8 cellular contexts compared by ENCODE assay signal in the genomic region with DNA sequence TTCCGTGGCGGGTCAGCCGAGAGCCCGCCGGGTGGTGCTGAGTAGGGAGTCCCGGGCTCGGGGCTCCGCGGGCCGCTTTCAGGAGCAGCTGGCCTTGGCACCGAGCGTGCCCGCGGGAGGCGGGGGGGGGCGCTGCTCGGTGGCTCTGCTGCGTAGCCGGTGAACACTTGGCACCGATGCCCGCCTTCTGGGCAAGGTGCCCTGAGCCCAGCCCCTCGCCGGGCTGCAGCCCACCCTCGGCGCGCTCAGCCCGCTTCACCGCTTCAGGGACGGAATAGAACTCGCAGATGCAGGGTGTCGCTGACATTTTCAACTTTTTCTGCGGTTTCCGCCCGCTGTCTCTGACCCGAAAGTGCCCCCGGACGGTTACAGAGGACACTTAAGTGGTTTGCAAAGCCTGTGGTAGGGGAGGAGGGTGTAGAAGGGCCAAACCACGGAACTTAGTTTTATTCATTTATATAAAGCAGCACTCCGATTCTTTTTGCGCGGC. TPM values are rescaled to one million over a fixed set of nuclear protein-coding genes. Genes with fewer than 3 reads are reported as not detected.
DNase-seq lines count a peak whose midpoint lies in the region; ATAC-seq and TF ChIP-seq lines count a peak whose summit lies in the region.

No MANE protein-coding gene starts in this region.

- H3K27ac ChIP-seq in GM23338 (ENCODE audit: low read depth) (no peak overlapping the region), osteoblast (ENCODE audit: low read depth, low read length) (no peak overlapping the region)

- DNase-seq in GM13976 (ENCODE audit: low spot score): peak; percentile 69
- peak; percentile 53 for DNase-seq in GM23338 (ENCODE audit: low spot score)
- peak; percentile 48 for DNase-seq in M059J (ENCODE audit: low read depth)
- DNase-seq in activated T-cell treated with anti-CD3 and anti-CD28 coated beads, Interleukin-2, amount 50 U/mL, for 72 hours: peak; percentile 72 to 73
- DNase-seq in globus pallidus (ENCODE audit: low spot score): peak; percentile 47
- peak; percentile 69 for DNase-seq in osteoblast (ENCODE audit: insufficient read length, low spot score, missing footprints)
- no peak for DNase-seq in pons (ENCODE audit: low spot score)
- no peak for DNase-seq in ureter (ENCODE audit: low spot score)

- H4K20me1 ChIP-seq in GM23338 (replicated peaks; ENCODE audit: insufficient read depth) (no peaks in the 10 kb centered on the region), osteoblast (ENCODE audit: insufficient read depth, low read length) (no peaks in the 10 kb centered on the region)

- H3K27me3 Mint-ChIP-seq in GM23338 (ENCODE audit: insufficient read depth, low read depth, poor library complexity): peaks cover 23% of the 10 kb centered on the region
- H3K27me3 Mint-ChIP-seq in activated T-cell treated with anti-CD3 and anti-CD28 coated beads, Interleukin-2, amount 50 U/mL, for 72 hours (ENCODE audit: low read depth): peaks cover 41% of the 10 kb centered on the region

- H2AFZ ChIP-seq in GM23338 (peak overlapping the region; percentile 64), osteoblast (ENCODE audit: low read length) (peak overlapping the region; percentile 78)

- in situ Hi-C loops in GM13976 (cut with MboI; ENCODE audit: low sequenced_read_pairs, unreplicated experiment): no loop called here

- H3K27ac Mint-ChIP-seq in GM23338: no peak overlapping the region
- H3K27ac Mint-ChIP-seq in activated T-cell treated with anti-CD3 and anti-CD28 coated beads, Interleukin-2, amount 50 U/mL, for 72 hours: no peak overlapping the region

- H3K4me2 ChIP-seq in GM23338 (peak overlapping the region; percentile 84), osteoblast (ENCODE audit: insufficient read depth, low read length) (peak overlapping the region; percentile 73)

- peak overlapping the region; percentile 59 for H3K4me3 ChIP-seq in GM23338
- H3K4me3 ChIP-seq in osteoblast (ENCODE audit: insufficient read depth, low read length): peak overlapping the region; percentile 67

- peak overlapping the region; percentile 77 for H3K4me3 Mint-ChIP-seq in GM23338
- H3K4me3 Mint-ChIP-seq in activated T-cell treated with anti-CD3 and anti-CD28 coated beads, Interleukin-2, amount 50 U/mL, for 72 hours: peak overlapping the region; percentile 86 to 90

- no peaks in the 10 kb centered on the region for H3K36me3 ChIP-seq in GM23338 (ENCODE audit: insufficient read depth)
- no peaks in the 10 kb centered on the region for H3K36me3 ChIP-seq in osteoblast (ENCODE audit: insufficient read depth, low read length)

- H3K4me1 ChIP-seq in GM23338 (ENCODE audit: insufficient read depth): 0 out of 2 replicates have a peak, but pooled peaks cover 2% of the 10 kb centered on the region
- H3K4me1 ChIP-seq in osteoblast (ENCODE audit: insufficient read depth, low read length): peaks cover 10% of the 10 kb centered on the region

- H3K79me2 ChIP-seq in GM23338 (replicated peaks; ENCODE audit: insufficient read depth): no peaks in the 10 kb centered on the region
- H3K79me2 ChIP-seq in osteoblast (ENCODE audit: insufficient read depth, low read length): no peaks in the 10 kb centered on the region

- peaks cover 5% of the 10 kb centered on the region for H3K9me2 ChIP-seq in GM23338 (ENCODE audit: insufficient read depth)

- no peaks in the 10 kb centered on the region for H3K9me3 Mint-ChIP-seq in GM23338
- no peaks in the 10 kb centered on the region for H3K9me3 Mint-ChIP-seq in activated T-cell treated with anti-CD3 and anti-CD28 coated beads, Interleukin-2, amount 50 U/mL, for 72 hours

- no peaks in the 10 kb centered on the region for H3F3A ChIP-seq in GM23338 (replicated peaks; ENCODE audit: low read depth)

- H3K27me3 ChIP-seq in GM23338 (ENCODE audit: insufficient read depth) (peaks cover 59% of the 10 kb centered on the region), osteoblast (ENCODE audit: insufficient read depth, low read length) (peaks cover 72% of the 10 kb centered on the region)

- H3K4me1 Mint-ChIP-seq in GM23338: peaks cover 12% of the 10 kb centered on the region
- peaks cover 68% of the 10 kb centered on the region for H3K4me1 Mint-ChIP-seq in activated T-cell treated with anti-CD3 and anti-CD28 coated beads, Interleukin-2, amount 50 U/mL, for 72 hours (ENCODE audit: low read depth)

- TF ChIP-seq CTCF in GM13976 (IDR thresholded peaks at IDR 0.05; ENCODE audit: borderline replicate concordance, control extremely low read depth, extremely low read depth, insufficient read depth, missing control alignments) (no peak), GM23338 (conservative IDR thresholded peaks at IDR 0.05; ENCODE audit: low read depth in 2 of 2) (no peak), osteoblast (IDR thresholded peaks at IDR 0.05; ENCODE audit: extremely low read depth, low read depth, low read length) (no peak)

- no peaks in the 10 kb centered on the region for H3K9me3 ChIP-seq in osteoblast (ENCODE audit: low read depth, low read length)

- no peaks in the 10 kb centered on the region for H3K36me3 Mint-ChIP-seq in GM23338 (ENCODE audit: low read depth)
- H3K36me3 Mint-ChIP-seq in activated T-cell treated with anti-CD3 and anti-CD28 coated beads, Interleukin-2, amount 50 U/mL, for 72 hours (ENCODE audit: insufficient read depth in 2 of 2): peaks cover 21% of the 10 kb centered on the region in 2 donors

- peak; percentile 66 for ATAC-seq in GM23338
- ATAC-seq in activated T-cell treated with anti-CD3 and anti-CD28 coated beads, Interleukin-2, amount 50 U/mL, for 72 hours (replicated peaks in 1 of 2): peak; percentile 47 to 52

TF ChIP-seq in GM23338, 12 proteins besides CTCF, POLR2A, EP300 and RAD21:
- TF ChIP-seq, protein P1, sequence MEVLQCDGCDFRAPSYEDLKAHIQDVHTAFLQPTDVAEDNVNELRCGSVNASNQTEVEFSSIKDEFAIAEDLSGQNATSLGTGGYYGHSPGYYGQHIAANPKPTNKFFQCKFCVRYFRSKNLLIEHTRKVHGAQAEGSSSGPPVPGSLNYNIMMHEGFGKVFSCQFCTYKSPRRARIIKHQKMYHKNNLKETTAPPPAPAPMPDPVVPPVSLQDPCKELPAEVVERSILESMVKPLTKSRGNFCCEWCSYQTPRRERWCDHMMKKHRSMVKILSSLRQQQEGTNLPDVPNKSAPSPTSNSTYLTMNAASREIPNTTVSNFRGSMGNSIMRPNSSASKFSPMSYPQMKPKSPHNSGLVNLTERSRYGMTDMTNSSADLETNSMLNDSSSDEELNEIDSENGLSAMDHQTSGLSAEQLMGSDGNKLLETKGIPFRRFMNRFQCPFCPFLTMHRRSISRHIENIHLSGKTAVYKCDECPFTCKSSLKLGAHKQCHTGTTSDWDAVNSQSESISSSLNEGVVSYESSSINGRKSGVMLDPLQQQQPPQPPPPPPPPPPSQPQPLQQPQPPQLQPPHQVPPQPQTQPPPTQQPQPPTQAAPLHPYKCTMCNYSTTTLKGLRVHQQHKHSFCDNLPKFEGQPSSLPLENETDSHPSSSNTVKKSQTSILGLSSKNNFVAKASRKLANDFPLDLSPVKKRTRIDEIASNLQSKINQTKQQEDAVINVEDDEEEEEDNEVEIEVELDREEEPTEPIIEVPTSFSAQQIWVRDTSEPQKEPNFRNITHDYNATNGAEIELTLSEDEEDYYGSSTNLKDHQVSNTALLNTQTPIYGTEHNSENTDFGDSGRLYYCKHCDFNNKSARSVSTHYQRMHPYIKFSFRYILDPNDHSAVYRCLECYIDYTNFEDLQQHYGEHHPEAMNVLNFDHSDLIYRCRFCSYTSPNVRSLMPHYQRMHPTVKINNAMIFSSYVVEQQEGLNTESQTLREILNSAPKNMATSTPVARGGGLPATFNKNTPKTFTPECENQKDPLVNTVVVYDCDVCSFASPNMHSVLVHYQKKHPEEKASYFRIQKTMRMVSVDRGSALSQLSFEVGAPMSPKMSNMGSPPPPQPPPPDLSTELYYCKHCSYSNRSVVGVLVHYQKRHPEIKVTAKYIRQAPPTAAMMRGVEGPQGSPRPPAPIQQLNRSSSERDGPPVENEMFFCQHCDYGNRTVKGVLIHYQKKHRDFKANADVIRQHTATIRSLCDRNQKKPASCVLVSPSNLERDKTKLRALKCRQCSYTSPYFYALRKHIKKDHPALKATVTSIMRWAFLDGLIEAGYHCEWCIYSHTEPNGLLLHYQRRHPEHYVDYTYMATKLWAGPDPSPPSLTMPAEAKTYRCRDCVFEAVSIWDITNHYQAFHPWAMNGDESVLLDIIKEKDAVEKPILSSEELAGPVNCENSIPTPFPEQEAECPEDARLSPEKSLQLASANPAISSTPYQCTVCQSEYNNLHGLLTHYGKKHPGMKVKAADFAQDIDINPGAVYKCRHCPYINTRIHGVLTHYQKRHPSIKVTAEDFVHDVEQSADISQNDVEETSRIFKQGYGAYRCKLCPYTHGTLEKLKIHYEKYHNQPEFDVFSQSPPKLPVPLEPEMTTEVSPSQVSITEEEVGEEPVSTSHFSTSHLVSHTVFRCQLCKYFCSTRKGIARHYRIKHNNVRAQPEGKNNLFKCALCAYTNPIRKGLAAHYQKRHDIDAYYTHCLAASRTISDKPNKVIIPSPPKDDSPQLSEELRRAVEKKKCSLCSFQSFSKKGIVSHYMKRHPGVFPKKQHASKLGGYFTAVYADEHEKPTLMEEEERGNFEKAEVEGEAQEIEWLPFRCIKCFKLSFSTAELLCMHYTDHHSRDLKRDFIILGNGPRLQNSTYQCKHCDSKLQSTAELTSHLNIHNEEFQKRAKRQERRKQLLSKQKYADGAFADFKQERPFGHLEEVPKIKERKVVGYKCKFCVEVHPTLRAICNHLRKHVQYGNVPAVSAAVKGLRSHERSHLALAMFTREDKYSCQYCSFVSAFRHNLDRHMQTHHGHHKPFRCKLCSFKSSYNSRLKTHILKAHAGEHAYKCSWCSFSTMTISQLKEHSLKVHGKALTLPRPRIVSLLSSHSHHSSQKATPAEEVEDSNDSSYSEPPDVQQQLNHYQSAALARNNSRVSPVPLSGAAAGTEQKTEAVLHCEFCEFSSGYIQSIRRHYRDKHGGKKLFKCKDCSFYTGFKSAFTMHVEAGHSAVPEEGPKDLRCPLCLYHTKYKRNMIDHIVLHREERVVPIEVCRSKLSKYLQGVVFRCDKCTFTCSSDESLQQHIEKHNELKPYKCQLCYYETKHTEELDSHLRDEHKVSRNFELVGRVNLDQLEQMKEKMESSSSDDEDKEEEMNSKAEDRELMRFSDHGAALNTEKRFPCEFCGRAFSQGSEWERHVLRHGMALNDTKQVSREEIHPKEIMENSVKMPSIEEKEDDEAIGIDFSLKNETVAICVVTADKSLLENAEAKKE (CRISPR knock-in tag; IDR thresholded peaks at IDR 0.05): no peak
- TF ChIP-seq STAT1 (IDR thresholded peaks at IDR 0.05; ENCODE audit: unreplicated experiment) (no peak), EZH2 (IDR thresholded peaks at IDR 0.05; ENCODE audit: low read depth, unreplicated experiment) (peak; percentile 60)

RNA-seq across cellular contexts. Expression of a gene that starts 0.7 kb away (rescaled TPM):
- 0.04 and 0.17 TPM in 2 replicates for total RNA-seq in GM23338 (2014; rRNA removed; shearing (Covaris generic))
- polyA plus RNA-seq in GM23338 (2016; fragmentation: Nextera tagmentation; extraction: Ambion mirVana): 0.10 and 0.24 TPM in 2 replicates
- total RNA-seq in M059J (2014; rRNA removed; shearing (Covaris generic)): 0.44 and 0.99 TPM in 2 replicates
- 10 to 100 TPM; 60.2 to 62.9 TPM for total RNA-seq in activated T-cell treated with anti-CD3 and anti-CD28 coated beads, Interleukin-2, amount 50 U/mL, for 72 hours
- total RNA-seq in osteoblast (under 0.01 TPM in 2 replicates), ureter (2.6 TPM)

Comparison
In these comparisons a context has a peak if more than half of its experiments do, and no peak if none do; other contexts are left out.
1. DNase-seq: peak in GM13976 (single experiment), GM23338 (single experiment), M059J (single experiment), activated T-cell treated with anti-CD3 and anti-CD28 coated beads, Interleukin-2, amount 50 U/mL, for 72 hours (2 of 2), globus pallidus (single experiment) and osteoblast (single experiment); none in pons (single experiment) and ureter (single experiment).
2. RNA of a gene that starts 0.7 kb away (total RNA-seq): 60.2 to 62.9 TPM in activated T-cell treated with anti-CD3 and anti-CD28 coated beads, Interleukin-2, amount 50 U/mL, for 72 hours; 2.6 TPM in ureter (single experiment), 0.44 to 0.99 TPM in M059J, 0.04 to 0.17 TPM in GM23338 and under 0.01 TPM in osteoblast; every median in the first group is over 10 times any median in the second.